Comparison of ENCODE assay signal across 8 cellular contexts in the genomic region with DNA sequence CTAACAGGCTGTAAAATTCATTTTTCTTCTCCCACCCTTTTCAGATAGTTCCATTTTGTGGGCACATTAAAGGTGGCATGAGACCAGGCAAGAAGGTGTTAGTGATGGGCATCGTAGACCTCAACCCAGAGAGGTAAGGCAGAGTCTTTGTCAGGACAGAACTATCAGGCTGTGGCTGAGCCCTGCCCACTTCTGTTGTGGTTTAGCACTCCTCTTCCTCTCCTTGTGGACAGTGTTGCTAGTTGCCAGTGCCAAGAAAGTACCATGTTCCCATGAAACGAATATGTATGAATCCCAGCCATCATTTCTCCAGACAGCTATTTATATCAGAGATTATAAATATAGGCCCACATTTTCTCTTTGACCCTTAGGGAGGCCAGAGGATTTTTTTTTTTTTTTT. TPM values are rescaled to one million over a fixed set of nuclear protein-coding genes. Genes with fewer than 3 reads are reported as not detected.
A peak's percentile ranks its signal among the peaks of the same experiment; 100 is the strongest.
DNase-seq lines count a peak whose midpoint lies in the region; ATAC-seq, FAIRE-seq and TF ChIP-seq lines count a peak whose summit lies in the region.

No MANE protein-coding gene starts in this region.

- intact Hi-C loops in activated CD8-positive, alpha-beta T cell treated with anti-CD3 and anti-CD28 coated beads for 36 hours (cut with micrococcal nuclease): no loop called here

- TF ChIP-seq CTCF in activated CD8-positive, alpha-beta T cell treated with anti-CD3 and anti-CD28 coated beads for 36 hours (IDR thresholded peaks at IDR 0.05): no peak
- TF ChIP-seq CTCF in keratinocyte (optimal IDR thresholded peaks at IDR 0.05 in 1 of 3, IDR thresholded peaks at IDR 0.05 in 1 of 3, conservative IDR thresholded peaks at IDR 0.05 in 1 of 3; ENCODE audit: extremely low read depth in 1 of 3, insufficient read depth in 2 of 3, low read length in 3 of 3) (no peak), upper lobe of left lung (IDR thresholded peaks at IDR 0.05) (peak in 1 of 6 experiments; percentile 5)

- no peaks in the 10 kb centered on the region for H3K9me1 ChIP-seq in keratinocyte (ENCODE audit: control insufficient read depth, extremely low read depth, insufficient read depth, low read length)

- H3K27ac Mint-ChIP-seq in activated naive CD4-positive, alpha-beta T cell treated with anti-CD3 and anti-CD28 coated beads, Interleukin-2, amount 50 U/mL, for 24 hours: peak overlapping the region; percentile 24
- no peak overlapping the region for H3K27ac Mint-ChIP-seq in activated CD8-positive, alpha-beta T cell treated with anti-CD3 and anti-CD28 coated beads for 36 hours

- CTCF ChIA-PET in activated CD8-positive, alpha-beta T cell treated with anti-CD3 and anti-CD28 coated beads for 36 hours (lab: Charles Lee): interaction anchor here (1.3 to 2.6 kb wide), 3 partner anchors 30 to 406 kb away, joined by 3 to 14 read pairs (median 4); no protein-coding TSS in a partner anchor

- TF ChIP-seq POLR2A in upper lobe of left lung (IDR thresholded peaks at IDR 0.05): no peak

- H3K36me3 Mint-ChIP-seq in activated naive CD4-positive, alpha-beta T cell treated with anti-CD3 and anti-CD28 coated beads, Interleukin-2, amount 50 U/mL, for 24 hours: no peaks in the 10 kb centered on the region
- no peaks in the 10 kb centered on the region for H3K36me3 Mint-ChIP-seq in activated CD8-positive, alpha-beta T cell treated with anti-CD3 and anti-CD28 coated beads for 36 hours (ENCODE audit: low read depth)

- H2AFZ ChIP-seq in keratinocyte (ENCODE audit: control insufficient read depth, low read length): no peak overlapping the region

- DNase-seq in activated naive CD4-positive, alpha-beta T cell (lab: John Stamatoyannopoulos, UW): no peak
- no peak for DNase-seq in activated CD8-positive, alpha-beta T cell treated with anti-CD3 and anti-CD28 coated beads for 36 hours
- no peak for DNase-seq in keratinocyte (ENCODE audit: low read depth, low spot score)
- no peak for DNase-seq in upper lobe of left lung
- DNase-seq in RCC 7860 (ENCODE audit: low spot score): no peak
- DNase-seq in dedifferentiated amniotic fluid mesenchymal stem cell (ENCODE audit: extremely low spot score): no peak

- FAIRE-seq in keratinocyte (lab: Jason Lieb, UNC): peak; percentile 62
- no peak for FAIRE-seq in RCC 7860 (lab: Jason Lieb, UNC)

- ATAC-seq in activated CD8-positive, alpha-beta T cell treated with anti-CD3 and anti-CD28 coated beads for 36 hours: no peak
- ATAC-seq in upper lobe of left lung (ENCODE audit: low FRiP score in 2 of 2) (no peak), GM21515 (IDR thresholded peaks at IDR 0.05; ENCODE audit: unreplicated experiment) (no peak)

- H3K36me3 ChIP-seq in keratinocyte (ENCODE audit: control insufficient read depth in 2 of 2, extremely low read depth in 1 of 2, insufficient read depth in 2 of 2, low read length in 2 of 2) (peaks cover 11 to 24% of the 10 kb centered on the region in 2 experiments), upper lobe of left lung (peaks cover 2 to 34% (median 4%) of the 10 kb centered on the region in 4 donors)

- dilution Hi-C loops in keratinocyte (cut with MboI; ENCODE audit: extremely low pct_ligation_motif_present, low sequenced_read_pairs): no loop called here

- H3K9me3 Mint-ChIP-seq in activated naive CD4-positive, alpha-beta T cell treated with anti-CD3 and anti-CD28 coated beads, Interleukin-2, amount 50 U/mL, for 24 hours: no peaks in the 10 kb centered on the region
- H3K9me3 Mint-ChIP-seq in activated CD8-positive, alpha-beta T cell treated with anti-CD3 and anti-CD28 coated beads for 36 hours: no peaks in the 10 kb centered on the region

- WGBS in upper lobe of left lung, 2 donors: 38 to 45% methylated on average over 2 of the region's 2 CpGs

- TF ChIP-seq EP300 in upper lobe of left lung (IDR thresholded peaks at IDR 0.05): no peak

- H3K27me3 Mint-ChIP-seq in activated naive CD4-positive, alpha-beta T cell treated with anti-CD3 and anti-CD28 coated beads, Interleukin-2, amount 50 U/mL, for 24 hours: peaks cover 5% of the 10 kb centered on the region
- peaks cover 4% of the 10 kb centered on the region for H3K27me3 Mint-ChIP-seq in activated CD8-positive, alpha-beta T cell treated with anti-CD3 and anti-CD28 coated beads for 36 hours

- H4K20me1 ChIP-seq in keratinocyte (ENCODE audit: control insufficient read depth, extremely low read depth, insufficient read depth, low read length): no peaks in the 10 kb centered on the region

- peaks cover 21% of the 10 kb centered on the region for H3K4me1 ChIP-seq in keratinocyte (ENCODE audit: control insufficient read depth, extremely low read depth, insufficient read depth, low read length)
- peaks cover 18 to 34% (median 21%) of the 10 kb centered on the region in 4 donors for H3K4me1 ChIP-seq in upper lobe of left lung

- peak overlapping the region; percentile 80 for H3K4me3 Mint-ChIP-seq in activated naive CD4-positive, alpha-beta T cell treated with anti-CD3 and anti-CD28 coated beads, Interleukin-2, amount 50 U/mL, for 24 hours
- peak overlapping the region; percentile 77 for H3K4me3 Mint-ChIP-seq in activated CD8-positive, alpha-beta T cell treated with anti-CD3 and anti-CD28 coated beads for 36 hours

- no peaks in the 10 kb centered on the region for H3K27me3 ChIP-seq in keratinocyte (ENCODE audit: control insufficient read depth, extremely low read depth, insufficient read depth, low read length)
- no peaks in the 10 kb centered on the region for H3K27me3 ChIP-seq in upper lobe of left lung

- H3K9me3 ChIP-seq in keratinocyte (ENCODE audit: control insufficient read depth, low read depth, low read length) (no peaks in the 10 kb centered on the region), upper lobe of left lung (no peaks in the 10 kb centered on the region)

- H3K4me3 ChIP-seq in keratinocyte (ENCODE audit: control insufficient read depth in 2 of 3, extremely low read depth in 1 of 3, insufficient read depth in 2 of 3, low read depth in 1 of 3, low read length in 3 of 3) (peak overlapping the region; percentile 55 to 77 (median 59)), upper lobe of left lung (peak overlapping the region in 3 of 4 donors; percentile 84 to 96 (median 91))

- H3K4me1 Mint-ChIP-seq in activated naive CD4-positive, alpha-beta T cell treated with anti-CD3 and anti-CD28 coated beads, Interleukin-2, amount 50 U/mL, for 24 hours: peaks cover 6% of the 10 kb centered on the region
- peaks cover 9% of the 10 kb centered on the region for H3K4me1 Mint-ChIP-seq in activated CD8-positive, alpha-beta T cell treated with anti-CD3 and anti-CD28 coated beads for 36 hours (ENCODE audit: low read depth)

- H3K9ac ChIP-seq in keratinocyte (ENCODE audit: control insufficient read depth, extremely low read depth, insufficient read depth, low read length): peak overlapping the region; percentile 86

- H3K79me2 ChIP-seq in keratinocyte (ENCODE audit: control insufficient read depth, insufficient read depth, low read length): peaks cover 2% of the 10 kb centered on the region

- peak overlapping the region; percentile 74 for H3K4me2 ChIP-seq in keratinocyte (ENCODE audit: control insufficient read depth, extremely low read depth, insufficient read depth, low read depth, low read length)

- H3K27ac ChIP-seq in keratinocyte (ENCODE audit: control insufficient read depth, insufficient read depth, low read length) (peak overlapping the region; percentile 95), upper lobe of left lung (peak overlapping the region in 3 of 4 donors; percentile 95 to 98 (median 97))

- POLR2A ChIA-PET in activated CD8-positive, alpha-beta T cell treated with anti-CD3 and anti-CD28 coated beads for 36 hours (lab: Charles Lee): no interaction called here

RNA-seq across cellular contexts. Expression of gene LGALSL, which starts 1.6 kb away (rescaled TPM):
- 1 to 10 TPM; 3.8 to 3.9 TPM for total RNA-seq in activated CD8-positive, alpha-beta T cell treated with anti-CD3 and anti-CD28 coated beads for 36 hours
- 55.4 to 64.9 TPM (median 59.9 TPM) in 3 replicates for polyA plus RNA-seq in keratinocyte
- polyA plus RNA-seq in keratinocyte (2011; ENCODE audit: low read depth): 137 TPM
- 47.0 and 57.3 TPM in 2 replicates for polyA plus RNA-seq in keratinocyte (2011; cell fraction: cytosol; rRNA removed)
- polyA plus RNA-seq in keratinocyte (2011; cell fraction: nucleus; rRNA removed): 52.9 and 61.4 TPM in 2 replicates
- polyA plus RNA-seq in keratinocyte (2012; ENCODE audit: low replicate concordance): 38.8 and 160 TPM in 2 replicates
- polyA minus RNA-seq in keratinocyte: 48.8 to 72.1 TPM (median 60.8 TPM) in 3 replicates
- polyA minus RNA-seq in keratinocyte (2011; cell fraction: cytosol; rRNA and poly(A)+ RNA removed): 40.1 TPM
- 26.3 and 38.1 TPM in 2 replicates for polyA minus RNA-seq in keratinocyte (2011; cell fraction: nucleus; rRNA and poly(A)+ RNA removed)
- 10 to 100 TPM in 5 of 6 donors, 1 to 10 TPM in 1; 8.4 to 31.5 (median 21.1) TPM for total RNA-seq in upper lobe of left lung
